In the genomic region with DNA sequence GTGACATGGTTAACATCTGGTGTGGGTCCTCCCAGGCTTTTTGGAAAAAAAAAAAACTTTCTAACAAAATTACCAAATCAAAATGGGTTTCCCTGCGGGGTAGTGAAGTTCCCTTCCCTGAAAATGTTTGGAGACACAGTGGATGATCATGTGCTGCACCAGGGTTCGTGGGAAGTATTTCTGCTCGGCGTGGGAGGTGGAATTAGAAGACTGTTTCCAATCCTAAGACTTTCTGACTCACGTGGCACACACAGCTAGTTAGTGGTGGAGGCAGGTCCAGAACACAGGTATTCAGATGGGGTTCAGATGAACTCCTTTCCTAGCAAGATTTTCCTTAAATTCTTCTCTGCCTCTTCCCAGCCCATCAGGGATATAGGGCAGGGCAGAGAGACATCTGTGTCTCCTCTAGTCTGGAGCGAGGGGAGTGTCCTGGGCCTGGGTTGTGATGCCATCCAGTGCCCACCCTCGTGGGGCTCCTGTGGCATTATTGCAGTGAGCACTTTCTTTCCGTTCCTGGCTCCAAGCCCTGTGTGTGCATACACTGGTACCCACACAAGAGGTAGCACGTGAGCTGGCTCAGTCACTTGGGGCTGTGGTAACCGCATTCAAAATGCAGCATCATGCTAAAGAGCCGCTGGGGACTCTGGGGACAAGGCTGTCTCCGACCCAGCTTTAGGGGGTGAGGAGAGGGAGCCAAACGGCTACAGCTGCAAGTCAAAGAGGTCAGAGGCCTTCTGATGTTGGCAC, we compare ENCODE assay signal across 19 cellular contexts. TPM values are rescaled to one million over a fixed set of nuclear protein-coding genes. Genes with fewer than 3 reads are reported as not detected.
DNase-seq lines count a peak whose midpoint lies in the region; ATAC-seq and TF ChIP-seq lines count a peak whose summit lies in the region.
"Had no signal": no experiment of that assay in that cellular context is flagged by ENCODE, and none has a peak within 500 bp of the region (broad histone marks: within the 10 kb centered on the region; RNA-seq: fewer than 3 reads in every experiment).

No MANE protein-coding gene starts in this region.

- TF ChIP-seq CTCF in activated B cell treated with CpG ODN at 0.5 μM for 24 hours (IDR thresholded peaks at IDR 0.05) (no peak), spleen (IDR thresholded peaks at IDR 0.05 in 8 of 11, conservative IDR thresholded peaks at IDR 0.05 in 3 of 11) (no peak)

- no peak overlapping the region for H3K4me3 ChIP-seq in spleen
- no peak overlapping the region for H3K4me3 ChIP-seq in SJCRH30
- H3K4me3 ChIP-seq: coronary artery, psoas muscle had no signal

- intact Hi-C loops in activated B cell treated with CpG ODN at 0.5 μM for 24 hours (cut with micrococcal nuclease) (no loop called here), spleen (cut with DNase I; ENCODE audit: low total_unique reads) (no loop called here)

- H3K36me3 ChIP-seq in spleen (peaks cover 0 to 14% (median 6%) of the 10 kb centered on the region in 6 donors), SJCRH30 (no peaks in the 10 kb centered on the region)

- peaks cover 0 to 61% (median 18%) of the 10 kb centered on the region in 6 donors for H3K4me1 ChIP-seq in spleen
- H3K4me1 ChIP-seq in SJCRH30 = peaks cover 25% of the 10 kb centered on the region
- H3K4me1 ChIP-seq: psoas muscle had no signal

- H3K27ac ChIP-seq in spleen = no peak overlapping the region
- H3K27ac ChIP-seq in SJCRH30 = no peak overlapping the region
- H3K27ac ChIP-seq: coronary artery, psoas muscle had no signal

- no peaks in the 10 kb centered on the region for H3K27me3 Mint-ChIP-seq in activated B cell treated with CpG ODN at 0.5 μM for 24 hours
- H3K27me3 Mint-ChIP-seq: naive thymus-derived CD4-positive, alpha-beta T cell had no signal

- H3K9me3 ChIP-seq in spleen (no peaks in the 10 kb centered on the region), SJCRH30 (replicated peaks) (no peaks in the 10 kb centered on the region)
- H3K9me3 ChIP-seq: psoas muscle had no signal

- POLR2A ChIA-PET in activated B cell treated with CpG ODN at 0.5 μM for 24 hours (lab: Charles Lee) = no interaction called here

- CTCF ChIA-PET in activated B cell treated with CpG ODN at 0.5 μM for 24 hours (lab: Charles Lee) = interaction anchor here (1.4 kb wide), 1 partner anchor 28 kb away, joined by 3 read pairs; no protein-coding TSS in a partner anchor

- H3K9me3 Mint-ChIP-seq in activated B cell treated with CpG ODN at 0.5 μM for 24 hours = no peaks in the 10 kb centered on the region
- H3K9me3 Mint-ChIP-seq: activated T-cell treated with anti-CD3 and anti-CD28 coated beads, Interleukin-2, amount 50 U/mL, for 4 hours; CD8-positive, alpha-beta memory T cell; naive thymus-derived CD4-positive, alpha-beta T cell; T-helper 1 cell treated with Interleukin-12 subunit alpha and Interleukin-12 subunit beta and Interleukin-4 antibody, amounts not matched to agents 30 μg/mL and 1 μg/mL, for 36 hours had no signal

- H3K27me3 ChIP-seq in spleen (replicated peaks in 1 of 7) = no peaks in the 10 kb centered on the region
- no peaks in the 10 kb centered on the region for H3K27me3 ChIP-seq in SJCRH30

- DNase-seq in NCI-H2029 (lab: John Stamatoyannopoulos, UW) (peak; percentile 43), NCI-H2029 treated with DMSO at 0.1 percent for 48 hours (lab: John Stamatoyannopoulos, UW) (no peak), activated B cell treated with CpG ODN at 0.5 μM for 24 hours (no peak), spleen (peak; percentile 48), SJCRH30 (no peak), NOMO-1 treated with DMSO at 0.1 percent for 48 hours (lab: John Stamatoyannopoulos, UW; ENCODE audit: unreplicated experiment) (no peak), HuH-7.5 (ENCODE audit: low spot score) (no peak)
- DNase-seq: activated CD4-positive, alpha-beta T cell treated with anti-CD3 and anti-CD28 coated beads for 4 hours; activated T-cell treated with anti-CD3 and anti-CD28 coated beads, Interleukin-2, amount 50 U/mL, for 4 hours; CD8-positive, alpha-beta memory T cell; HCEC 1CT; naive thymus-derived CD4-positive, alpha-beta T cell; NCI-H2081; NCI-H748 treated with DMSO at 0.1 percent for 48 hours; psoas muscle; trophoblast cell had no signal

- ATAC-seq in HG02759 (IDR thresholded peaks at IDR 0.05; ENCODE audit: unreplicated experiment) = peak; percentile 49
- peak; percentile 74 for ATAC-seq in activated B cell treated with CpG ODN at 0.5 μM for 24 hours (ENCODE audit: low read depth)
- ATAC-seq: activated T-cell treated with anti-CD3 and anti-CD28 coated beads, Interleukin-2, amount 50 U/mL, for 4 hours; naive thymus-derived CD4-positive, alpha-beta T cell; psoas muscle had no signal

- 77 to 91% (median 82%) methylated on average over 11 to 13 of the region's 13 CpGs for whole genome bisulfite sequencing in spleen, 5 donors

- peaks cover 17% of the 10 kb centered on the region for H3K4me1 Mint-ChIP-seq in activated B cell treated with CpG ODN at 0.5 μM for 24 hours
- H3K4me1 Mint-ChIP-seq: CD8-positive, alpha-beta memory T cell had no signal

- H3K27ac Mint-ChIP-seq in activated B cell treated with CpG ODN at 0.5 μM for 24 hours = no peak overlapping the region
- H3K27ac Mint-ChIP-seq: T-helper 1 cell treated with Interleukin-12 subunit alpha and Interleukin-12 subunit beta and Interleukin-4 antibody, amounts not matched to agents 30 μg/mL and 1 μg/mL, for 36 hours had no signal

- H3K4me3 Mint-ChIP-seq in activated B cell treated with CpG ODN at 0.5 μM for 24 hours = no peak overlapping the region
- H3K4me3 Mint-ChIP-seq: activated T-cell treated with anti-CD3 and anti-CD28 coated beads, Interleukin-2, amount 50 U/mL, for 4 hours; CD8-positive, alpha-beta memory T cell; naive thymus-derived CD4-positive, alpha-beta T cell; T-helper 1 cell treated with Interleukin-12 subunit alpha and Interleukin-12 subunit beta and Interleukin-4 antibody, amounts not matched to agents 30 μg/mL and 1 μg/mL, for 36 hours had no signal

- no peak for TF ChIP-seq POLR2A in spleen (IDR thresholded peaks at IDR 0.05)

- peaks cover 3% of the 10 kb centered on the region for H3K36me3 Mint-ChIP-seq in activated B cell treated with CpG ODN at 0.5 μM for 24 hours (ENCODE audit: low read depth)

RNA-seq across cellular contexts. Expression of gene KCNC4, which starts 27.5 kb away (rescaled TPM):
- total RNA-seq in activated B cell treated with CpG ODN at 0.5 μM for 24 hours (8.5 and 9.8 TPM in 2 replicates), spleen (10 to 100 TPM in 5 of 7 donors, 1 to 10 TPM in 2; 9.8 to 22.1 (median 14.8) TPM)
- 1 to 10 TPM; 1.4 to 3.7 (median 2.1) TPM for polyA plus RNA-seq in spleen
- 0.61 and 0.99 TPM in 2 replicates for total RNA-seq in SJCRH30 (2014; rRNA removed; shearing (Covaris generic))

Comparison
In these comparisons a context has a peak if more than half of its experiments do, and no peak if none do; other contexts are left out.
1. DNase-seq: peak in NCI-H2029 (single experiment) and spleen (single experiment); none in NCI-H2029 treated with DMSO at 0.1 percent for 48 hours (single experiment), activated B cell treated with CpG ODN at 0.5 μM for 24 hours (single experiment), SJCRH30 (0 of 2), NOMO-1 treated with DMSO at 0.1 percent for 48 hours (single experiment) and HuH-7.5 (single experiment).